In the genomic region with DNA sequence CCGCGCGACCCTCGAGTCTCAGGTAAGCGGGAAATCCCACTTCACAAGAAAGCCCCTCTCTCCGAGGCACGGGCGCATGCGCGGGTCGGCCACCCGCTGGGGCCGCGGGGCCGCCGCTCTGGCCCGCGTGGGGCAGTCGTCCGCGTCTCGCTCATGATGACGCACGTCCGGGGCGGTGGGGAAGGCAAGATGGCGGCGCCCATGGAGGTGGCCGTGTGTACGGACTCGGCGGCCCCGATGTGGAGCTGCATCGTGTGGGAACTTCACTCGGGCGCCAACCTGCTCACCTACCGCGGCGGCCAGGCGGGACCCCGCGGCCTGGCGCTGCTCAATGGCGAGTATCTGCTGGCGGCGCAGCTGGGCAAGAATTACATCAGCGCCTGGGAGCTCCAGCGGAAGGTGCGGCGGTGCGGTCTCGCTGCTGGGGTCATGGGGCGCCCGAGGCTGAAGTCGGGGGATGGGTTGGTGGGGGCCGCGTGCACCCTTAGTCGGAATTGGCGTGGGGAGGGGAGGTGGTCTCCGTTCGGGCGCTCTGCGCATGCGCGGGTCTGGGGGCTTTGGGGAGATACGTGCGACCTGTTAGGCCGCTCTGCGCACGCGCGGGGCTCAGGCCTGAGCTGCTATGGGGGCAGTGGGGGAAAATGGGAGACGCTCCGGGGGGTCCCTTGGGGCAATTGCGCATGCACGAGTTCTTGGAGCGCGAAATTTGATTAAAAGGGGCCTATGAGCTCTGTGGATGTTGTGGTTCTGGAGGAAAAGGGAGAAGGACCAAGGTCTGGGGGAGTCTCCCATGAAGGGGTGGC, we compare ENCODE assay signal across 8 cellular contexts. TPM values are rescaled to one million over a fixed set of nuclear protein-coding genes. Genes with fewer than 3 reads are reported as not detected.
DNase-seq lines count a peak whose midpoint lies in the region; ATAC-seq and TF ChIP-seq lines count a peak whose summit lies in the region.

A gene with protein sequence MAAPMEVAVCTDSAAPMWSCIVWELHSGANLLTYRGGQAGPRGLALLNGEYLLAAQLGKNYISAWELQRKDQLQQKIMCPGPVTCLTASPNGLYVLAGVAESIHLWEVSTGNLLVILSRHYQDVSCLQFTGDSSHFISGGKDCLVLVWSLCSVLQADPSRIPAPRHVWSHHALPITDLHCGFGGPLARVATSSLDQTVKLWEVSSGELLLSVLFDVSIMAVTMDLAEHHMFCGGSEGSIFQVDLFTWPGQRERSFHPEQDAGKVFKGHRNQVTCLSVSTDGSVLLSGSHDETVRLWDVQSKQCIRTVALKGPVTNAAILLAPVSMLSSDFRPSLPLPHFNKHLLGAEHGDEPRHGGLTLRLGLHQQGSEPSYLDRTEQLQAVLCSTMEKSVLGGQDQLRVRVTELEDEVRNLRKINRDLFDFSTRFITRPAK (plus strand): TSS at position 181 of the 803 bp plus-strand sequence. CDS start 9 bp downstream, at position 190.

- peak; percentile 80 for ATAC-seq in HG02623 (IDR thresholded peaks at IDR 0.05; ENCODE audit: unreplicated experiment)
- ATAC-seq in right cardiac atrium: peak; percentile 95 to 96

- H3K36me3 ChIP-seq in GM06990 (ENCODE audit: control insufficient read depth, insufficient read depth, low read length) (peaks cover 11% of the 10 kb centered on the region), rectal smooth muscle tissue (ENCODE audit: control insufficient read depth, insufficient read depth, low read length) (no peaks in the 10 kb centered on the region), uterus (no peaks in the 10 kb centered on the region)

- intact Hi-C loops in right cardiac atrium (cut with DNase I) (loop anchor here in 2 of 4 donors (10.0 kb wide), 2 partner anchors 210 to 220 kb away; no protein-coding TSS in a partner anchor), uterus (cut with DNase I; ENCODE audit: low total_unique reads) (loop anchor here (10.0 kb wide), 1 partner anchor 120 kb away; no protein-coding TSS in a partner anchor)

- peak; percentile 43 to 75 for TF ChIP-seq POLR2A in uterus (IDR thresholded peaks at IDR 0.05)

- no peak for TF ChIP-seq CTCF in GM06990 (IDR thresholded peaks at IDR 0.05; ENCODE audit: insufficient read depth, low read length, poor library complexity, severe bottlenecking)
- peak in 3 of 4 experiments; percentile 7 to 66 (median 63) for TF ChIP-seq CTCF in uterus (IDR thresholded peaks at IDR 0.05)

- H3K4me3 ChIP-seq in GM06990 (replicated peaks; ENCODE audit: low read depth, low read length): peak within 1 kb of the TSS; percentile 95
- H3K4me3 ChIP-seq in right cardiac atrium (ENCODE audit: low read length): peak within 1 kb of the TSS; percentile 92
- H3K4me3 ChIP-seq in rectal smooth muscle tissue (ENCODE audit: low read length): peak within 1 kb of the TSS; percentile 98
- peak within 1 kb of the TSS; percentile 84 to 100 for H3K4me3 ChIP-seq in uterus

- peak; percentile 94 for DNase-seq in GM06990 (ENCODE audit: extremely low read depth, insufficient read length)
- DNase-seq in NCI-H1694 (lab: John Stamatoyannopoulos, UW): peak; percentile 56
- peak; percentile 76 to 92 (median 81) for DNase-seq in T-helper 2 cell
- peak; percentile 57 to 96 (median 89) for DNase-seq in anterior cingulate cortex (lab: John Stamatoyannopoulos, UW)
- peak; percentile 95 to 98 (median 98) for DNase-seq in right cardiac atrium
- DNase-seq in uterus: peak; percentile 93

- H3K4me1 ChIP-seq in right cardiac atrium (ENCODE audit: control insufficient read depth, insufficient read depth, low read length): no peaks in the 10 kb centered on the region
- H3K4me1 ChIP-seq in rectal smooth muscle tissue (ENCODE audit: control insufficient read depth, insufficient read depth, low read length): peaks cover 3% of the 10 kb centered on the region
- peaks cover 6 to 12% of the 10 kb centered on the region in 2 donors for H3K4me1 ChIP-seq in uterus

- H3K9ac ChIP-seq in rectal smooth muscle tissue (ENCODE audit: low read length): peak within 1 kb of the TSS; percentile 86

- H3K27ac ChIP-seq in right cardiac atrium (ENCODE audit: low read length) (peak within 1 kb of the TSS; percentile 84), rectal smooth muscle tissue (ENCODE audit: low read depth, low read length) (peak within 1 kb of the TSS; percentile 89), uterus (peak within 1 kb of the TSS; percentile 81 to 91)

- under 1% methylated on average over 78 of the region's 78 CpGs for WGBS in right cardiac atrium

- H3K9me3 ChIP-seq in right cardiac atrium (ENCODE audit: control insufficient read depth, low read length) (no peaks in the 10 kb centered on the region), uterus (no peaks in the 10 kb centered on the region)

- no peaks in the 10 kb centered on the region for H3K27me3 ChIP-seq in GM06990 (replicated peaks; ENCODE audit: control insufficient read depth, insufficient read depth, low read length)
- no peaks in the 10 kb centered on the region for H3K27me3 ChIP-seq in right cardiac atrium (ENCODE audit: control insufficient read depth, insufficient read depth)
- H3K27me3 ChIP-seq in rectal smooth muscle tissue (ENCODE audit: control insufficient read depth, insufficient read depth, low read length): no peaks in the 10 kb centered on the region
- H3K27me3 ChIP-seq in uterus: no peaks in the 10 kb centered on the region

RNA-seq across cellular contexts. Expression of the gene that starts here (rescaled TPM):
- 10 to 100 TPM; 12.2 to 24.0 (median 15.8) TPM for total RNA-seq in right cardiac atrium
- polyA plus RNA-seq in right cardiac atrium: 22.5 TPM
- 10 to 100 TPM; 13.6 to 34.9 (median 17.3) TPM for total RNA-seq in uterus

Comparison
In these comparisons a context has a peak if more than half of its experiments do, and no peak if none do; other contexts are left out.
1. Peak in every context shown above with its lines: DNase-seq, ATAC-seq, H3K4me3 ChIP-seq and H3K27ac ChIP-seq.